In genomic region chr3:50318615-50319014, GRCh38 we compare ENCODE assay signal across 12 cellular contexts. TPM values are rescaled to one million over a fixed set of nuclear protein-coding genes. Genes with fewer than 3 reads are reported as not detected.
DNase-seq lines count a peak whose midpoint lies in the region; ATAC-seq and TF ChIP-seq lines count a peak whose summit lies in the region.
"Had no signal": no experiment of that assay in that cellular context is flagged by ENCODE, and none has a peak within 500 bp of the region (broad histone marks: within the 10 kb centered on the region; RNA-seq: fewer than 3 reads in every experiment).

No MANE protein-coding gene starts in this region.

- peaks cover 2% of the 10 kb centered on the region for H3K36me3 Mint-ChIP-seq in activated naive CD8-positive, alpha-beta T cell
- peaks cover 5% of the 10 kb centered on the region for H3K36me3 Mint-ChIP-seq in activated naive CD8-positive, alpha-beta T cell treated with anti-CD3 and anti-CD28 coated beads, Interleukin-2, amount 50 U/mL, for 24 hours (ENCODE audit: low read depth)
- peaks cover 3% of the 10 kb centered on the region for H3K36me3 Mint-ChIP-seq in central memory CD8-positive, alpha-beta T cell (ENCODE audit: insufficient read depth)

- H3K4me1 ChIP-seq in mucosa of rectum (ENCODE audit: control insufficient read depth in 2 of 2, insufficient read depth in 2 of 2, low read length in 2 of 2): peaks cover 55 to 60% of the 10 kb centered on the region in 2 donors
- peaks cover 35 to 60% (median 56%) of the 10 kb centered on the region in 4 donors for H3K4me1 ChIP-seq in transverse colon

- peak overlapping the region; percentile 51 for H3K4me3 Mint-ChIP-seq in activated naive CD8-positive, alpha-beta T cell
- no peak overlapping the region for H3K4me3 Mint-ChIP-seq in activated naive CD8-positive, alpha-beta T cell treated with anti-CD3 and anti-CD28 coated beads, Interleukin-2, amount 50 U/mL, for 24 hours
- peak overlapping the region; percentile 20 for H3K4me3 Mint-ChIP-seq in central memory CD8-positive, alpha-beta T cell

- H3K9me3 Mint-ChIP-seq in activated naive CD8-positive, alpha-beta T cell (ENCODE audit: low read depth): no peaks in the 10 kb centered on the region
- H3K9me3 Mint-ChIP-seq in activated naive CD8-positive, alpha-beta T cell treated with anti-CD3 and anti-CD28 coated beads, Interleukin-2, amount 50 U/mL, for 24 hours: no peaks in the 10 kb centered on the region
- H3K9me3 Mint-ChIP-seq in central memory CD8-positive, alpha-beta T cell: no peaks in the 10 kb centered on the region

- peaks cover 27% of the 10 kb centered on the region for H3K4me1 Mint-ChIP-seq in activated naive CD8-positive, alpha-beta T cell (ENCODE audit: low read depth)
- H3K4me1 Mint-ChIP-seq in activated naive CD8-positive, alpha-beta T cell treated with anti-CD3 and anti-CD28 coated beads, Interleukin-2, amount 50 U/mL, for 24 hours: peaks cover 34% of the 10 kb centered on the region
- H3K4me1 Mint-ChIP-seq in central memory CD8-positive, alpha-beta T cell: peaks cover 45% of the 10 kb centered on the region

- H3K27me3 Mint-ChIP-seq in activated naive CD8-positive, alpha-beta T cell: no peaks in the 10 kb centered on the region
- H3K27me3 Mint-ChIP-seq in activated naive CD8-positive, alpha-beta T cell treated with anti-CD3 and anti-CD28 coated beads, Interleukin-2, amount 50 U/mL, for 24 hours: no peaks in the 10 kb centered on the region
- H3K27me3 Mint-ChIP-seq in central memory CD8-positive, alpha-beta T cell: no peaks in the 10 kb centered on the region

- in situ Hi-C loops in transverse colon (cut with MboI; ENCODE audit: low pct_ligation_motif_present in 1 of 4, low pct_unique_long_range_greater_than_20kb in 1 of 4, low sequenced_read_pairs in 3 of 4): no loop called here

- H3K4me3 ChIP-seq in mucosa of rectum (ENCODE audit: low read length in 2 of 2) (peak overlapping the region in 1 of 2 donors; percentile 29), transverse colon (peak overlapping the region in 1 of 4 donors; percentile 5)

- H3K36me3 ChIP-seq in mucosa of rectum (ENCODE audit: control insufficient read depth in 2 of 2, insufficient read depth in 2 of 2, low read length in 2 of 2) (peaks cover 2 to 8% of the 10 kb centered on the region in 2 donors), transverse colon (no peaks in the 10 kb centered on the region)

- TF ChIP-seq EP300 in transverse colon (IDR thresholded peaks at IDR 0.05; ENCODE audit: low read depth): no peak

- no peak for ATAC-seq in activated naive CD8-positive, alpha-beta T cell treated with anti-CD3 and anti-CD28 coated beads, Interleukin-2, amount 50 U/mL, for 24 hours
- no peak for ATAC-seq in central memory CD8-positive, alpha-beta T cell (replicated peaks; ENCODE audit: extremely low read depth, poor library complexity, severe bottlenecking)
- ATAC-seq in HG03139 (IDR thresholded peaks at IDR 0.05; ENCODE audit: unreplicated experiment) (no peak), GM18873 (IDR thresholded peaks at IDR 0.05; ENCODE audit: low FRiP score, unreplicated experiment) (no peak)
- ATAC-seq: Panc1 had no signal

- no peak for TF ChIP-seq CTCF in transverse colon (IDR thresholded peaks at IDR 0.05)

- H3K27ac ChIP-seq in mucosa of rectum (ENCODE audit: low read depth in 2 of 2, low read length in 2 of 2) (peak overlapping the region; percentile 97 to 98), transverse colon (peak overlapping the region; percentile 81 to 89 (median 85))
- H3K27ac ChIP-seq: thoracic aorta had no signal

- H3K27me3 ChIP-seq in mucosa of rectum (ENCODE audit: control insufficient read depth in 2 of 2, insufficient read depth in 2 of 2, low read length in 2 of 2) (no peaks in the 10 kb centered on the region), transverse colon (no peaks in the 10 kb centered on the region)

- intact Hi-C loops in transverse colon (cut with DNase I; ENCODE audit: low total_unique reads): no loop called here

- H3K27ac Mint-ChIP-seq in activated naive CD8-positive, alpha-beta T cell: peak overlapping the region; percentile 28
- H3K27ac Mint-ChIP-seq in activated naive CD8-positive, alpha-beta T cell treated with anti-CD3 and anti-CD28 coated beads, Interleukin-2, amount 50 U/mL, for 24 hours: no peak overlapping the region
- no peak overlapping the region for H3K27ac Mint-ChIP-seq in central memory CD8-positive, alpha-beta T cell (ENCODE audit: low read depth)

- no peak for DNase-seq in activated naive CD8-positive, alpha-beta T cell treated with anti-CD3 and anti-CD28 coated beads, Interleukin-2, amount 50 U/mL, for 24 hours
- DNase-seq in central memory CD8-positive, alpha-beta T cell (ENCODE audit: low spot score in 2 of 2): no peak
- no peak for DNase-seq in transverse colon
- DNase-seq in stimulated activated CD4-positive, alpha-beta T cell treated with anti-CD3 and anti-CD28 coated beads, Interleukin-2, amount 100 ng/mL, for 48 hours: no peak
- DNase-seq: Karpas-422 had no signal

- 89% methylated on average over 10 of the region's 10 CpGs; no CpG with 5 or more reads in 1 of the 2 donors for WGBS in transverse colon (ENCODE audit: low coverage in 1 of 2), 2 donors

- TF ChIP-seq POLR2A in transverse colon (IDR thresholded peaks at IDR 0.05): no peak

- peak overlapping the region in 1 of 2 donors; percentile 82 for H3K9ac ChIP-seq in mucosa of rectum (ENCODE audit: low read depth in 1 of 2, low read length in 2 of 2)

- no peaks in the 10 kb centered on the region for H3K9me3 ChIP-seq in mucosa of rectum (ENCODE audit: control insufficient read depth in 2 of 2, low read length in 2 of 2)
- no peaks in the 10 kb centered on the region for H3K9me3 ChIP-seq in transverse colon
- H3K9me3 ChIP-seq: thoracic aorta had no signal

RNA-seq across cellular contexts. Expression of gene HYAL2, which starts 3.9 kb away (rescaled TPM):
- 10 to 100 TPM; 18.7 to 51.1 (median 32.0) TPM for total RNA-seq in transverse colon

RNA-seq across cellular contexts. Expression of gene TUSC2, which starts 9.4 kb away (rescaled TPM):
- 10 to 100 TPM in 3 of 4 donors, 1 to 10 TPM in 1; 7.9 to 39.6 (median 28.0) TPM for total RNA-seq in transverse colon

RNA-seq across cellular contexts. Expression of gene HYAL1, which starts 15.2 kb away (rescaled TPM):
- total RNA-seq in transverse colon: 10 to 100 TPM in 1 of 4 donors, 1 to 10 TPM in 3; 1.8 to 13.8 (median 3.8) TPM
- total RNA-seq: kidney epithelial cell had no signal

RNA-seq across cellular contexts. Expression of gene HYAL3, which starts 19.4 kb away (rescaled TPM):
- total RNA-seq in transverse colon: 10 to 100 TPM in 1 of 4 donors, 1 to 10 TPM in 2, under 1 TPM in 1; 0.79 to 11.2 (median 3.8) TPM

RNA-seq across cellular contexts. Expression of gene NAA80, which starts 19.4 kb away (rescaled TPM):
- 10 to 100 TPM in 1 of 4 donors, 1 to 10 TPM in 3; 5.2 to 13.0 (median 7.8) TPM for total RNA-seq in transverse colon
